ENCODE assay signal across 11 cellular contexts in the genomic region with DNA sequence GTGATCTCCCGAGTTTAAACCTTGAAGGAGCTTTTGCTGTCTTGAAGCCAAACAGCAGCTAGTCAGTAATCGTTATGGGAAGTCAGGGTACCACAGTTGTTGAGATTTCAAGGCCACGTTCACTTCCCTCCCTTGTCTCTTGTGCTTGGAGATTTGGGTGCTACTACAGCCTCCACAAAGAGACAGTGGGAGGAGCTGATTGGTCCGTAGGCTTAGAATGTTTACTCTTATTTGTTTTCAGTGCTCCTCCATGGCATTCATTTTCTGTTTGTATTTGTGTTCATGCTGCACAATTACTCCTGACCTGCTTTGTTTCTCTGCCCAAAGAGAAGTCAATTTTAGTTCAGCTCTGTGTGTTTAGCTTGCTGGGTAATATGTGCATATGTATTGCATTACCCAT.
DNase-seq lines count a peak whose midpoint lies in the region; ATAC-seq, FAIRE-seq and TF ChIP-seq lines count a peak whose summit lies in the region.
"Had no signal": no experiment of that assay in that cellular context is flagged by ENCODE, and none has a peak within 500 bp of the region (broad histone marks: within the 10 kb centered on the region; RNA-seq: fewer than 3 reads in every experiment).

No MANE protein-coding gene starts in this region.

- peaks cover 32% of the 10 kb centered on the region for H3K4me1 ChIP-seq in osteoblast (ENCODE audit: insufficient read depth, low read length)
- H3K4me1 ChIP-seq: prostate gland had no signal

- no peaks in the 10 kb centered on the region for H3K27me3 ChIP-seq in osteoblast (ENCODE audit: insufficient read depth, low read length)

- no peaks in the 10 kb centered on the region for H3K27me3 Mint-ChIP-seq in chondrocyte (ENCODE audit: low read depth)

- peak overlapping the region; percentile 42 for H3K27ac Mint-ChIP-seq in chondrocyte (ENCODE audit: unreplicated experiment)
- H3K27ac Mint-ChIP-seq: activated T-helper 1 cell treated with anti-CD3 and anti-CD28 coated beads, Interleukin-12 subunit alpha, Interleukin-12 subunit beta, Interleukin-2, Interleukin-4 antibody, amounts not matched to agents 30 ng/mL and 10 ng/mL and 1 ng/mL, durations not matched to agents 14 hours and 24 hours and 36 hours had no signal

- H3K36me3 ChIP-seq in osteoblast (ENCODE audit: insufficient read depth, low read length): no peaks in the 10 kb centered on the region
- H3K36me3 ChIP-seq: prostate gland, thoracic aorta had no signal

- no peaks in the 10 kb centered on the region for H3K9me3 Mint-ChIP-seq in chondrocyte (ENCODE audit: low read depth)
- H3K9me3 Mint-ChIP-seq: activated T-helper 1 cell treated with anti-CD3 and anti-CD28 coated beads, Interleukin-12 subunit alpha, Interleukin-12 subunit beta, Interleukin-2, Interleukin-4 antibody, amounts not matched to agents 30 ng/mL and 10 ng/mL and 1 ng/mL, durations not matched to agents 14 hours and 24 hours and 36 hours had no signal

- H3K4me1 Mint-ChIP-seq in chondrocyte (ENCODE audit: low read depth): peaks cover 64% of the 10 kb centered on the region
- H3K4me1 Mint-ChIP-seq: central memory CD8-positive, alpha-beta T cell had no signal

- H3K79me2 ChIP-seq in osteoblast (ENCODE audit: insufficient read depth, low read length): no peaks in the 10 kb centered on the region

- peak overlapping the region; percentile 65 for H3K4me2 ChIP-seq in osteoblast (ENCODE audit: insufficient read depth, low read length)

- no peak for TF ChIP-seq POLR2A in GM12891 (IDR thresholded peaks at IDR 0.05; ENCODE audit: low read depth, low read length)

- FAIRE-seq in GM12891 (lab: Jason Lieb, UNC): peak; percentile 50

- TF ChIP-seq CTCF in chondrocyte (IDR thresholded peaks at IDR 0.05): no peak
- TF ChIP-seq CTCF in osteoblast (IDR thresholded peaks at IDR 0.05; ENCODE audit: extremely low read depth, low read depth, low read length): no peak

- no peaks in the 10 kb centered on the region for H3K9me3 ChIP-seq in osteoblast (ENCODE audit: low read depth, low read length)
- H3K9me3 ChIP-seq: prostate gland, thoracic aorta had no signal

- H2AFZ ChIP-seq in osteoblast (ENCODE audit: low read length): peak overlapping the region; percentile 40

- H3K4me3 ChIP-seq in osteoblast (ENCODE audit: insufficient read depth, low read length): no peak overlapping the region
- H3K4me3 ChIP-seq: prostate gland, thoracic aorta had no signal

- no peak overlapping the region for H3K4me3 Mint-ChIP-seq in chondrocyte (ENCODE audit: unreplicated experiment)
- H3K4me3 Mint-ChIP-seq: activated T-helper 1 cell treated with anti-CD3 and anti-CD28 coated beads, Interleukin-12 subunit alpha, Interleukin-12 subunit beta, Interleukin-2, Interleukin-4 antibody, amounts not matched to agents 30 ng/mL and 10 ng/mL and 1 ng/mL, durations not matched to agents 14 hours and 24 hours and 36 hours; central memory CD8-positive, alpha-beta T cell had no signal

- DNase-seq in GM12891 (ENCODE audit: insufficient read length, low spot score) (no peak), NCI-H2081 treated with DMSO at 0.1 percent for 48 hours (lab: John Stamatoyannopoulos, UW) (peak; percentile 76), chondrocyte (ENCODE audit: low spot score) (no peak), osteoblast (ENCODE audit: insufficient read length, low spot score, missing footprints) (no peak), NOMO-1 treated with DMSO at 0.1 percent for 48 hours (lab: John Stamatoyannopoulos, UW; ENCODE audit: unreplicated experiment) (no peak), mucosa of gallbladder (ENCODE audit: low spot score) (no peak)

- H3K27ac ChIP-seq in osteoblast (ENCODE audit: low read depth, low read length): no peak overlapping the region
- H3K27ac ChIP-seq: prostate gland, thoracic aorta had no signal

- H3K36me3 Mint-ChIP-seq in chondrocyte (ENCODE audit: low read depth): no peaks in the 10 kb centered on the region

- ATAC-seq in GM18498 (IDR thresholded peaks at IDR 0.05; ENCODE audit: unreplicated experiment): no peak

- H4K20me1 ChIP-seq in osteoblast (ENCODE audit: insufficient read depth, low read length): no peaks in the 10 kb centered on the region

TF ChIP-seq in GM12891, 5 proteins besides CTCF, POLR2A, EP300 and RAD21:
- TF ChIP-seq POU2F2 (IDR thresholded peaks at IDR 0.05; ENCODE audit: low read depth, low read length): no peak
- no peak for TF ChIP-seq TAF1 (IDR thresholded peaks at IDR 0.05; ENCODE audit: low read depth, low read length)
- TF ChIP-seq POLR2AphosphoS5 (IDR thresholded peaks at IDR 0.05; ENCODE audit: low read depth, low read length): no peak
- TF ChIP-seq PAX5 (IDR thresholded peaks at IDR 0.05; ENCODE audit: insufficient read depth, low read length, severe bottlenecking): no peak
- TF ChIP-seq SPI1 (IDR thresholded peaks at IDR 0.05; ENCODE audit: low read depth, low read length): no peak
